ENCODE assay signal across 10 cellular contexts in genomic region chr7:95420996-95421846, GRCh38. TPM values are rescaled to one million over a fixed set of nuclear protein-coding genes. Genes with fewer than 3 reads are reported as not detected.
DNase-seq lines count a peak whose midpoint lies in the region; ATAC-seq and TF ChIP-seq lines count a peak whose summit lies in the region.
"Had no signal": no experiment of that assay in that cellular context is flagged by ENCODE, and none has a peak within 500 bp of the region (broad histone marks: within the 10 kb centered on the region; RNA-seq: fewer than 3 reads in every experiment).

No MANE protein-coding gene starts in this region.

- peak; percentile 87 for DNase-seq in NCI-H2029 treated with DMSO at 0.1 percent for 48 hours (lab: John Stamatoyannopoulos, UW)
- no peak for DNase-seq in neural crest cell (ENCODE audit: low read depth, low spot score)
- DNase-seq in adrenal gland, result no peak
- no peak for DNase-seq in activated T-cell treated with anti-CD3 and anti-CD28 coated beads, Interleukin-2, amount 50 U/mL, for 48 hours
- no peak for DNase-seq in activated naive CD4-positive, alpha-beta T cell (lab: John Stamatoyannopoulos, UW)
- DNase-seq: activated gamma-delta T cell had no signal

- H3K36me3 ChIP-seq in ectodermal cell (ENCODE audit: control insufficient read depth, insufficient read depth, low read length), result peaks cover 3% of the 10 kb centered on the region
- no peaks in the 10 kb centered on the region for H3K36me3 ChIP-seq in adrenal gland (replicated peaks in 1 of 2)

- no peaks in the 10 kb centered on the region for H3K27me3 Mint-ChIP-seq in neural crest cell (ENCODE audit: low read depth)

- ATAC-seq in GM18907 (IDR thresholded peaks at IDR 0.05; ENCODE audit: unreplicated experiment), result peak; percentile 62
- no peak for ATAC-seq in GM21367 (IDR thresholded peaks at IDR 0.05; ENCODE audit: unreplicated experiment)
- ATAC-seq: K562 had no signal

- no peaks in the 10 kb centered on the region for H3K9me3 ChIP-seq in ectodermal cell (ENCODE audit: control insufficient read depth, low read length)
- H3K9me3 ChIP-seq in adrenal gland (replicated peaks in 1 of 3), result no peaks in the 10 kb centered on the region

- no peak overlapping the region for H3K4me3 Mint-ChIP-seq in neural crest cell

- H3K27ac ChIP-seq in ectodermal cell (ENCODE audit: insufficient read depth, low read depth, low read length, poor library complexity, severe bottlenecking) (peak overlapping the region; percentile 51), adrenal gland (peak overlapping the region in 1 of 5 donors; percentile 22)

- H3K27me3 ChIP-seq in ectodermal cell (ENCODE audit: control insufficient read depth, insufficient read depth, low read length, poor library complexity, severe bottlenecking) (no peaks in the 10 kb centered on the region), adrenal gland (no peaks in the 10 kb centered on the region)

- H3K4me1 ChIP-seq in ectodermal cell (ENCODE audit: control insufficient read depth, insufficient read depth, low read length) (peaks cover 9% of the 10 kb centered on the region), adrenal gland (replicated peaks in 1 of 2) (peaks cover 9 to 29% of the 10 kb centered on the region in 2 donors)

- peak overlapping the region; percentile 17 for H3K27ac Mint-ChIP-seq in neural crest cell (ENCODE audit: unreplicated experiment)

- H3K9me3 Mint-ChIP-seq in neural crest cell, result no peaks in the 10 kb centered on the region

- no peak overlapping the region for H3K4me3 ChIP-seq in ectodermal cell (ENCODE audit: insufficient read depth, low read depth, low read length)
- no peak overlapping the region for H3K4me3 ChIP-seq in adrenal gland
- H3K4me3 ChIP-seq: K562 had no signal

- WGBS in ectodermal cell, 2 experiments, result 91 to 93% methylated on average over 2 of the region's 2 CpGs
- WGBS in adrenal gland, 4 donors, result 87 to 90% (median 88%) methylated on average over 2 of the region's 2 CpGs

- intact Hi-C loops in adrenal gland (cut with DNase I), result no loop called here

- TF ChIP-seq CTCF in neural crest cell (conservative IDR thresholded peaks at IDR 0.05), result no peak
- no peak for TF ChIP-seq CTCF in adrenal gland (IDR thresholded peaks at IDR 0.05)

- H3K4me1 Mint-ChIP-seq in neural crest cell, result peaks cover 35% of the 10 kb centered on the region

- TF ChIP-seq POLR2A in adrenal gland (IDR thresholded peaks at IDR 0.05), result no peak

- H3K36me3 Mint-ChIP-seq in neural crest cell (ENCODE audit: low read depth), result peaks cover 19% of the 10 kb centered on the region

RNA-seq across cellular contexts. Expression of gene PON2, which starts 13.6 kb away (rescaled TPM):
- 111 TPM for polyA plus RNA-seq in ectodermal cell (2013, experiment 1 of 4)
- polyA plus RNA-seq in ectodermal cell (2013, experiment 2 of 4), result 101 TPM
- 96.5 TPM for polyA plus RNA-seq in ectodermal cell (2013, experiment 3 of 4)
- polyA plus RNA-seq in ectodermal cell (2013, experiment 4 of 4), result 108 TPM
- total RNA-seq in neural crest cell (92.3 and 97.1 TPM in 2 replicates), adrenal gland (100 to 1,000 TPM; 153 to 369 (median 230) TPM)
- 100 to 1,000 TPM in 2 of 3 donors, 10 to 100 TPM in 1; 74.4 to 360 (median 112) TPM for polyA plus RNA-seq in adrenal gland

RNA-seq across cellular contexts. Expression of gene PON3, which starts 25.0 kb away (rescaled TPM):
- polyA plus RNA-seq in ectodermal cell (2013, experiment 1 of 4), result not detected
- polyA plus RNA-seq in ectodermal cell (2013, experiment 2 of 4), result not detected
- not detected for polyA plus RNA-seq in ectodermal cell (2013, experiment 3 of 4)
- not detected for polyA plus RNA-seq in ectodermal cell (2013, experiment 4 of 4)
- total RNA-seq in neural crest cell, result not detected in 2 replicates
- total RNA-seq in adrenal gland, result 1 to 10 TPM; 1.2 to 6.6 (median 2.2) TPM
- polyA plus RNA-seq in adrenal gland, result 10 to 100 TPM in 1 of 3 donors, 1 to 10 TPM in 2; 3.2 to 18.9 (median 5.6) TPM
